21 cellular contexts compared by ENCODE assay signal in the genomic region with DNA sequence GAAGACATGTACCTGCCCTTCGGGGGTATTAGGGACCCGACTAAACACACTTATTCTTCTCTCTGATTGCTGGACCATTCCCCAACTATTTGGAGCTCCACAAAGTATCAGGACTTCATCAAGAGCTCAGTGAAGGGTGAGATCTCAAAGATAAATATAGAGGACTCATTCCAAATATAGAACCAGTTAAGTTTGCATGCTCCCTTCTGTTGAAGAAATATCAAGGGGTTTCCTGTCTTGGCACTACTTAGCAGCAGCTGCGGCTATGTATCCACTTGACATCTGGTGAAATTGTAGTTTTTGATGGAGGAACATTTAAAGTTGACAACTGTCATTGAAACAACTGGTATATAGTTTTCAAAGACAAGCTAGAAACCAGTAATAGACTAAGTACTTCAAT. TPM values are rescaled to one million over a fixed set of nuclear protein-coding genes. Genes with fewer than 3 reads are reported as not detected.
DNase-seq lines count a peak whose midpoint lies in the region; ATAC-seq and TF ChIP-seq lines count a peak whose summit lies in the region.
"Had no signal": no experiment of that assay in that cellular context is flagged by ENCODE, and none has a peak within 500 bp of the region (broad histone marks: within the 10 kb centered on the region; RNA-seq: fewer than 3 reads in every experiment).

No MANE protein-coding gene starts in this region.

- no peak overlapping the region for H3K27ac Mint-ChIP-seq in T-helper 2 cell treated with Interferon-gamma antibody and Interleukin-4, amounts not matched to agents 5 μg/mL and 100 μg/mL, for 36 hours
- H3K27ac Mint-ChIP-seq in T-helper 17 cell = peak overlapping the region; percentile 48
- no peak overlapping the region for H3K27ac Mint-ChIP-seq in nephron

- H2BK12ac ChIP-seq in trophoblast cell (ENCODE audit: low read length) = no peak overlapping the region

- H3K79me2 ChIP-seq in trophoblast cell (ENCODE audit: control insufficient read depth, insufficient read depth, low read length, poor library complexity) = peaks cover 5% of the 10 kb centered on the region

- no peak overlapping the region for H4K8ac ChIP-seq in trophoblast cell (ENCODE audit: low read depth, low read length)

- no peak overlapping the region for H4K91ac ChIP-seq in trophoblast cell (ENCODE audit: low read depth, low read length)

- H3K27me3 Mint-ChIP-seq in T-helper 2 cell treated with Interferon-gamma antibody and Interleukin-4, amounts not matched to agents 5 μg/mL and 100 μg/mL, for 36 hours (ENCODE audit: low read depth) = peaks cover 76% of the 10 kb centered on the region
- peaks cover 59% of the 10 kb centered on the region for H3K27me3 Mint-ChIP-seq in T-helper 17 cell
- peaks cover 93% of the 10 kb centered on the region for H3K27me3 Mint-ChIP-seq in nephron (ENCODE audit: low read depth)

- no peak for ATAC-seq in T-helper 17 cell
- no peak for ATAC-seq in GM19395 (IDR thresholded peaks at IDR 0.05; ENCODE audit: unreplicated experiment)

- peak overlapping the region; percentile 71 for H3K4me3 Mint-ChIP-seq in T-helper 2 cell treated with Interferon-gamma antibody and Interleukin-4, amounts not matched to agents 5 μg/mL and 100 μg/mL, for 36 hours
- no peak overlapping the region for H3K4me3 Mint-ChIP-seq in T-helper 17 cell
- H3K4me3 Mint-ChIP-seq in nephron = peak overlapping the region; percentile 31 to 59 (median 57)

- no peak for DNase-seq in T-helper 2 cell treated with Interferon-gamma antibody and Interleukin-4, amounts not matched to agents 5 μg/mL and 100 μg/mL, for 36 hours (ENCODE audit: low spot score)
- DNase-seq in T-helper 2 cell (no peak), GM10248 (ENCODE audit: extremely low spot score) (peak; percentile 25), T-helper 17 cell (no peak), iPS-NIHi7 (ENCODE audit: extremely low spot score) (no peak), trophoblast cell (no peak)
- DNase-seq: activated gamma-delta T cell treated with Interleukin-2 at 50 U/mL for 16 hours; CD8-positive, alpha-beta memory T cell; EL; mammary epithelial cell; NCI-H1930; NCI-H524; stimulated activated naive CD4-positive, alpha-beta T cell treated with Interleukin-2 at 50 U/mL for 16 hours had no signal

- peaks cover 28% of the 10 kb centered on the region for H3K4me1 Mint-ChIP-seq in T-helper 2 cell treated with Interferon-gamma antibody and Interleukin-4, amounts not matched to agents 5 μg/mL and 100 μg/mL, for 36 hours (ENCODE audit: low read depth)
- H3K4me1 Mint-ChIP-seq in T-helper 17 cell = peaks cover 9% of the 10 kb centered on the region
- H3K4me1 Mint-ChIP-seq in nephron = peaks cover 41% of the 10 kb centered on the region

- no peak overlapping the region for H3K4me3 ChIP-seq in trophoblast cell (ENCODE audit: low read depth, low read length)
- H3K4me3 ChIP-seq: SK-N-MC had no signal

- POLR2A ChIA-PET in GM10248 (lab: Yijun Ruan, JAX) = no interaction called here

- TF ChIP-seq CTCF in GM10248 (IDR thresholded peaks at IDR 0.05; ENCODE audit: control extremely low read depth, extremely low read depth, low read depth, missing control alignments) (no peak), nephron (IDR thresholded peaks at IDR 0.05; ENCODE audit: unreplicated experiment in 3 of 3) (no peak)

- H3K27me3 ChIP-seq in trophoblast cell (ENCODE audit: insufficient read depth, low read length) = peaks cover 32% of the 10 kb centered on the region

- H3K36me3 Mint-ChIP-seq in T-helper 2 cell treated with Interferon-gamma antibody and Interleukin-4, amounts not matched to agents 5 μg/mL and 100 μg/mL, for 36 hours (ENCODE audit: low read depth) = peaks cover 5% of the 10 kb centered on the region
- peaks cover 2% of the 10 kb centered on the region for H3K36me3 Mint-ChIP-seq in T-helper 17 cell (ENCODE audit: low read depth)
- no peaks in the 10 kb centered on the region for H3K36me3 Mint-ChIP-seq in nephron (ENCODE audit: low read depth)

- H4K12ac ChIP-seq in trophoblast cell (ENCODE audit: low read depth, low read length) = no peak overlapping the region

- H3K4me1 ChIP-seq in trophoblast cell (ENCODE audit: control insufficient read depth in 1 of 2, insufficient read depth in 2 of 2, low read length in 2 of 2) = peaks cover 10 to 12% of the 10 kb centered on the region in 2 experiments

- H3K79me1 ChIP-seq in trophoblast cell (ENCODE audit: low read length) = peaks cover 7% of the 10 kb centered on the region

- no peak overlapping the region for H2BK120ac ChIP-seq in trophoblast cell (ENCODE audit: insufficient read depth, low read length, poor library complexity)

- no peak overlapping the region for H2BK5ac ChIP-seq in trophoblast cell (ENCODE audit: low read depth, low read length, poor library complexity)

- H3K9ac ChIP-seq in trophoblast cell (ENCODE audit: low read length) = no peak overlapping the region

- H3K9me3 ChIP-seq in T-helper 17 cell (ENCODE audit: control insufficient read depth, low read length, poor library complexity, severe bottlenecking) = peaks cover 8% of the 10 kb centered on the region
- H3K9me3 ChIP-seq in trophoblast cell (ENCODE audit: insufficient read depth, low read depth, low read length) = peaks cover 11% of the 10 kb centered on the region
- H3K9me3 ChIP-seq: breast epithelium had no signal

- H2AFZ ChIP-seq in trophoblast cell (ENCODE audit: insufficient read depth, low read length, poor library complexity) = no peak overlapping the region

- no peak overlapping the region for H3K18ac ChIP-seq in trophoblast cell (ENCODE audit: low read length)

- H3K4ac ChIP-seq in trophoblast cell (ENCODE audit: low read depth, low read length) = no peak overlapping the region

- no peak overlapping the region for H3K14ac ChIP-seq in trophoblast cell (ENCODE audit: low read length)

- H3K9me3 Mint-ChIP-seq in T-helper 2 cell treated with Interferon-gamma antibody and Interleukin-4, amounts not matched to agents 5 μg/mL and 100 μg/mL, for 36 hours = no peaks in the 10 kb centered on the region
- peaks cover 6% of the 10 kb centered on the region for H3K9me3 Mint-ChIP-seq in nephron

- H3K23ac ChIP-seq in trophoblast cell (ENCODE audit: low read length) = no peak overlapping the region

- H3K36me3 ChIP-seq in trophoblast cell (ENCODE audit: control insufficient read depth in 1 of 2, insufficient read depth in 2 of 2, low read length in 2 of 2) = no peaks in the 10 kb centered on the region
- H3K36me3 ChIP-seq: breast epithelium had no signal

- CTCF ChIA-PET in GM10248 (lab: Yijun Ruan, JAX) = interaction anchor here (0.8 to 1.7 kb wide), 5 partner anchors 18 to 645 kb away, joined by 3 to 6 read pairs (median 3); no protein-coding TSS in a partner anchor

- no peak overlapping the region for H2AK5ac ChIP-seq in trophoblast cell (ENCODE audit: low read length)

- no CpG with 5 or more reads among the region's 3 CpGs for WGBS in trophoblast cell (ENCODE audit: extremely low coverage, insufficient coverage, insufficient read length)

- H3K4me2 ChIP-seq in trophoblast cell (ENCODE audit: low read length) = no peak overlapping the region

- no peak overlapping the region for H3K27ac ChIP-seq in trophoblast cell (ENCODE audit: low read depth, low read length)
- H3K27ac ChIP-seq: breast epithelium, SK-N-MC had no signal

RNA-seq across cellular contexts. Expression of a gene that starts 1.1 kb away (rescaled TPM):
- total RNA-seq in T-helper 17 cell = not detected
- polyA plus RNA-seq in trophoblast cell (2013) = not detected in 2 replicates
- total RNA-seq: dermis microvascular lymphatic vessel endothelial cell, epithelial cell of proximal tubule, H7, HT-29, mammary epithelial cell had no signal
- polyA plus RNA-seq: CD8-positive, alpha-beta memory T cell; mammary epithelial cell had no signal

RNA-seq across cellular contexts. Expression of a gene that starts 23.3 kb away (rescaled TPM):
- total RNA-seq in T-helper 17 cell = 10 to 100 TPM; 53.5 to 72.4 TPM
- polyA plus RNA-seq in trophoblast cell (2013) = 10.1 and 10.3 TPM in 2 replicates

RNA-seq across cellular contexts. Expression of a gene that starts 28.0 kb away (rescaled TPM):
- total RNA-seq in T-helper 17 cell = 10 to 100 TPM; 35.0 to 37.3 TPM
- 22.3 and 23.4 TPM in 2 replicates for polyA plus RNA-seq in trophoblast cell (2013)
